ENCODE assay signal across 2 cellular contexts in the genomic region with DNA sequence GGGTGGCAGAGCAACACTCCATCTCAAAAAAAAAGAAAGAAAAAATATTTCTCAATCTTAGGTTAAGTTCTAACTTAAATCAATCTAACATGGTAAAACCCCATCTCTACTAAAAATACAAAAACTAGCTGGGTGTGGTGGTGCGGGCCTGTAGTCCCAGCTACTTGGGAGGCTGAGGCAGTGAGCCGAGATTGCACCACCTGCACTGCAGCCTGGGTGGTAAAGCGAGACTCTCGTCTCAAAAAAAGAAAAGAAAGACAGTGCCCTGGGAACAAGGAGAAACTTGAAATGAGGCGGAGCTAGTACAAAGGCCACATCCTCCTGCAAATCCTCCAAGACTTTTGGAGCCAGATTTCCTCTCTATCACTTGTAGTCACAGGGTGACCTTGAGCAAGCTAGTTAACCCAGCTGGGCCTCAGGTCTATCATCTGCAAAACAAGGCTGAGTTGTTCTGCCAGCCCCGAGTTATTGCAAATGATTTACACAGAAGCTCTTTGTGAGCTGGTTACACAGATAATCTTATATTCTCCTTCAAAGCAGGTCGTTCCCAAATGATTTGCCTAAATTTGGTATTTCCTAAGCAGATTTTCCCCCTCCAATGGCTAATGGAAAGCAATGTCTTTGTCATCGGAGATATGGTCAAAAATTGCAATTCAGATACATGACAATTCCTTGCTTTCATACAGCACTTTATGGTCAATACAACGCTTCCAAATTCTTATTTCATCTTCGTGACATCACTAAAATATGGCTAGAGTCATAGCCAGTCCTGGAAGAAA.
TF ChIP-seq lines count a peak whose summit lies in the region.

No MANE protein-coding gene starts in this region.

TF ChIP-seq in SK-N-SH, 30 proteins besides CTCF, POLR2A, EP300 and RAD21:
- TF ChIP-seq ELF1 (IDR thresholded peaks at IDR 0.05) = no peak
- no peak for TF ChIP-seq EZH2phosphoT487 (IDR thresholded peaks at IDR 0.05; ENCODE audit: borderline replicate concordance, low read depth)
- TF ChIP-seq TAF1 (IDR thresholded peaks at IDR 0.05; ENCODE audit: borderline replicate concordance, low read depth, low read length) = no peak
- TF ChIP-seq, protein P1, sequence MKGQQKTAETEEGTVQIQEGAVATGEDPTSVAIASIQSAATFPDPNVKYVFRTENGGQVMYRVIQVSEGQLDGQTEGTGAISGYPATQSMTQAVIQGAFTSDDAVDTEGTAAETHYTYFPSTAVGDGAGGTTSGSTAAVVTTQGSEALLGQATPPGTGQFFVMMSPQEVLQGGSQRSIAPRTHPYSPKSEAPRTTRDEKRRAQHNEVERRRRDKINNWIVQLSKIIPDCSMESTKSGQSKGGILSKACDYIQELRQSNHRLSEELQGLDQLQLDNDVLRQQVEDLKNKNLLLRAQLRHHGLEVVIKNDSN (IDR thresholded peaks at IDR 0.05; ENCODE audit: borderline replicate concordance, low read depth) = no peak
- no peak for TF ChIP-seq JUND (IDR thresholded peaks at IDR 0.05)
- no peak for TF ChIP-seq YY1 (IDR thresholded peaks at IDR 0.05; ENCODE audit: low read depth)
- no peak for TF ChIP-seq NRF1 (IDR thresholded peaks at IDR 0.05; ENCODE audit: low read depth, low read length)
- no peak for TF ChIP-seq POLR2AphosphoS5 (IDR thresholded peaks at IDR 0.05; ENCODE audit: low read depth, low read length)
- no peak for TF ChIP-seq FOXM1 (IDR thresholded peaks at IDR 0.05; ENCODE audit: low read depth)
- TF ChIP-seq, protein P2, sequence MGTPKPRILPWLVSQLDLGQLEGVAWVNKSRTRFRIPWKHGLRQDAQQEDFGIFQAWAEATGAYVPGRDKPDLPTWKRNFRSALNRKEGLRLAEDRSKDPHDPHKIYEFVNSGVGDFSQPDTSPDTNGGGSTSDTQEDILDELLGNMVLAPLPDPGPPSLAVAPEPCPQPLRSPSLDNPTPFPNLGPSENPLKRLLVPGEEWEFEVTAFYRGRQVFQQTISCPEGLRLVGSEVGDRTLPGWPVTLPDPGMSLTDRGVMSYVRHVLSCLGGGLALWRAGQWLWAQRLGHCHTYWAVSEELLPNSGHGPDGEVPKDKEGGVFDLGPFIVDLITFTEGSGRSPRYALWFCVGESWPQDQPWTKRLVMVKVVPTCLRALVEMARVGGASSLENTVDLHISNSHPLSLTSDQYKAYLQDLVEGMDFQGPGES (IDR thresholded peaks at IDR 0.05; ENCODE audit: low read depth, low read length) = no peak
- no peak for TF ChIP-seq FOSL2 (IDR thresholded peaks at IDR 0.05; ENCODE audit: borderline replicate concordance, low read depth)

TF ChIP-seq in SK-N-SH treated with all-trans-retinoic acid at 6 μM for 48 hours, 23 proteins besides CTCF, POLR2A, EP300 and RAD21:
- TF ChIP-seq TCF4 (CRISPR knock-in tag; IDR thresholded peaks at IDR 0.05; ENCODE audit: borderline replicate concordance) = no peak
- no peak for TF ChIP-seq ZFP3 (CRISPR knock-in tag; IDR thresholded peaks at IDR 0.05)
- no peak for TF ChIP-seq ZNF70 (CRISPR knock-in tag; IDR thresholded peaks at IDR 0.05)
- TF ChIP-seq, protein P3, sequence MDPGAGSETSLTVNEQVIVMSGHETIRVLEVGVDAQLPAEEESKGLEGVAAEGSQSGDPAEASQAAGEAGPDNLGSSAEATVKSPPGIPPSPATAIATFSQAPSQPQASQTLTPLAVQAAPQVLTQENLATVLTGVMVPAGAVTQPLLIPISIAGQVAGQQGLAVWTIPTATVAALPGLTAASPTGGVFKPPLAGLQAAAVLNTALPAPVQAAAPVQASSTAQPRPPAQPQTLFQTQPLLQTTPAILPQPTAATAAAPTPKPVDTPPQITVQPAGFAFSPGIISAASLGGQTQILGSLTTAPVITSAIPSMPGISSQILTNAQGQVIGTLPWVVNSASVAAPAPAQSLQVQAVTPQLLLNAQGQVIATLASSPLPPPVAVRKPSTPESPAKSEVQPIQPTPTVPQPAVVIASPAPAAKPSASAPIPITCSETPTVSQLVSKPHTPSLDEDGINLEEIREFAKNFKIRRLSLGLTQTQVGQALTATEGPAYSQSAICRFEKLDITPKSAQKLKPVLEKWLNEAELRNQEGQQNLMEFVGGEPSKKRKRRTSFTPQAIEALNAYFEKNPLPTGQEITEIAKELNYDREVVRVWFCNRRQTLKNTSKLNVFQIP (CRISPR knock-in tag; IDR thresholded peaks at IDR 0.05; ENCODE audit: borderline replicate concordance, low read depth) = no peak
- no peak for TF ChIP-seq RARB (CRISPR knock-in tag; IDR thresholded peaks at IDR 0.05)
- TF ChIP-seq ISL1 (CRISPR knock-in tag; IDR thresholded peaks at IDR 0.05) = no peak
- TF ChIP-seq, protein P4, sequence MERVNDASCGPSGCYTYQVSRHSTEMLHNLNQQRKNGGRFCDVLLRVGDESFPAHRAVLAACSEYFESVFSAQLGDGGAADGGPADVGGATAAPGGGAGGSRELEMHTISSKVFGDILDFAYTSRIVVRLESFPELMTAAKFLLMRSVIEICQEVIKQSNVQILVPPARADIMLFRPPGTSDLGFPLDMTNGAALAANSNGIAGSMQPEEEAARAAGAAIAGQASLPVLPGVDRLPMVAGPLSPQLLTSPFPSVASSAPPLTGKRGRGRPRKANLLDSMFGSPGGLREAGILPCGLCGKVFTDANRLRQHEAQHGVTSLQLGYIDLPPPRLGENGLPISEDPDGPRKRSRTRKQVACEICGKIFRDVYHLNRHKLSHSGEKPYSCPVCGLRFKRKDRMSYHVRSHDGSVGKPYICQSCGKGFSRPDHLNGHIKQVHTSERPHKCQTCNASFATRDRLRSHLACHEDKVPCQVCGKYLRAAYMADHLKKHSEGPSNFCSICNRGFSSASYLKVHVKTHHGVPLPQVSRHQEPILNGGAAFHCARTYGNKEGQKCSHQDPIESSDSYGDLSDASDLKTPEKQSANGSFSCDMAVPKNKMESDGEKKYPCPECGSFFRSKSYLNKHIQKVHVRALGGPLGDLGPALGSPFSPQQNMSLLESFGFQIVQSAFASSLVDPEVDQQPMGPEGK (CRISPR knock-in tag; IDR thresholded peaks at IDR 0.05; ENCODE audit: borderline replicate concordance) = no peak
- no peak for TF ChIP-seq ZC3H10 (CRISPR knock-in tag; IDR thresholded peaks at IDR 0.05)
- TF ChIP-seq ARNTL (CRISPR knock-in tag; IDR thresholded peaks at IDR 0.05; ENCODE audit: borderline replicate concordance, low read depth) = no peak
- TF ChIP-seq, protein P5, sequence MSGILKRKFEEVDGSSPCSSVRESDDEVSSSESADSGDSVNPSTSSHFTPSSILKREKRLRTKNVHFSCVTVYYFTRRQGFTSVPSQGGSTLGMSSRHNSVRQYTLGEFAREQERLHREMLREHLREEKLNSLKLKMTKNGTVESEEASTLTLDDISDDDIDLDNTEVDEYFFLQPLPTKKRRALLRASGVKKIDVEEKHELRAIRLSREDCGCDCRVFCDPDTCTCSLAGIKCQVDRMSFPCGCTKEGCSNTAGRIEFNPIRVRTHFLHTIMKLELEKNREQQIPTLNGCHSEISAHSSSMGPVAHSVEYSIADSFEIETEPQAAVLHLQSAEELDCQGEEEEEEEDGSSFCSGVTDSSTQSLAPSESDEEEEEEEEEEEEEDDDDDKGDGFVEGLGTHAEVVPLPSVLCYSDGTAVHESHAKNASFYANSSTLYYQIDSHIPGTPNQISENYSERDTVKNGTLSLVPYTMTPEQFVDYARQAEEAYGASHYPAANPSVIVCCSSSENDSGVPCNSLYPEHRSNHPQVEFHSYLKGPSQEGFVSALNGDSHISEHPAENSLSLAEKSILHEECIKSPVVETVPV (CRISPR knock-in tag; IDR thresholded peaks at IDR 0.05) = no peak
- TF ChIP-seq, protein P6, sequence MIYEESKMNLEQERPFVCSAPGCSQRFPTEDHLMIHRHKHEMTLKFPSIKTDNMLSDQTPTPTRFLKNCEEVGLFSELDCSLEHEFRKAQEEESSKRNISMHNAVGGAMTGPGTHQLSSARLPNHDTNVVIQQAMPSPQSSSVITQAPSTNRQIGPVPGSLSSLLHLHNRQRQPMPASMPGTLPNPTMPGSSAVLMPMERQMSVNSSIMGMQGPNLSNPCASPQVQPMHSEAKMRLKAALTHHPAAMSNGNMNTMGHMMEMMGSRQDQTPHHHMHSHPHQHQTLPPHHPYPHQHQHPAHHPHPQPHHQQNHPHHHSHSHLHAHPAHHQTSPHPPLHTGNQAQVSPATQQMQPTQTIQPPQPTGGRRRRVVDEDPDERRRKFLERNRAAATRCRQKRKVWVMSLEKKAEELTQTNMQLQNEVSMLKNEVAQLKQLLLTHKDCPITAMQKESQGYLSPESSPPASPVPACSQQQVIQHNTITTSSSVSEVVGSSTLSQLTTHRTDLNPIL (CRISPR knock-in tag; IDR thresholded peaks at IDR 0.05; ENCODE audit: low read depth) = no peak
- no peak for TF ChIP-seq TOX (CRISPR knock-in tag; IDR thresholded peaks at IDR 0.05; ENCODE audit: borderline replicate concordance)
- TF ChIP-seq, protein P7, sequence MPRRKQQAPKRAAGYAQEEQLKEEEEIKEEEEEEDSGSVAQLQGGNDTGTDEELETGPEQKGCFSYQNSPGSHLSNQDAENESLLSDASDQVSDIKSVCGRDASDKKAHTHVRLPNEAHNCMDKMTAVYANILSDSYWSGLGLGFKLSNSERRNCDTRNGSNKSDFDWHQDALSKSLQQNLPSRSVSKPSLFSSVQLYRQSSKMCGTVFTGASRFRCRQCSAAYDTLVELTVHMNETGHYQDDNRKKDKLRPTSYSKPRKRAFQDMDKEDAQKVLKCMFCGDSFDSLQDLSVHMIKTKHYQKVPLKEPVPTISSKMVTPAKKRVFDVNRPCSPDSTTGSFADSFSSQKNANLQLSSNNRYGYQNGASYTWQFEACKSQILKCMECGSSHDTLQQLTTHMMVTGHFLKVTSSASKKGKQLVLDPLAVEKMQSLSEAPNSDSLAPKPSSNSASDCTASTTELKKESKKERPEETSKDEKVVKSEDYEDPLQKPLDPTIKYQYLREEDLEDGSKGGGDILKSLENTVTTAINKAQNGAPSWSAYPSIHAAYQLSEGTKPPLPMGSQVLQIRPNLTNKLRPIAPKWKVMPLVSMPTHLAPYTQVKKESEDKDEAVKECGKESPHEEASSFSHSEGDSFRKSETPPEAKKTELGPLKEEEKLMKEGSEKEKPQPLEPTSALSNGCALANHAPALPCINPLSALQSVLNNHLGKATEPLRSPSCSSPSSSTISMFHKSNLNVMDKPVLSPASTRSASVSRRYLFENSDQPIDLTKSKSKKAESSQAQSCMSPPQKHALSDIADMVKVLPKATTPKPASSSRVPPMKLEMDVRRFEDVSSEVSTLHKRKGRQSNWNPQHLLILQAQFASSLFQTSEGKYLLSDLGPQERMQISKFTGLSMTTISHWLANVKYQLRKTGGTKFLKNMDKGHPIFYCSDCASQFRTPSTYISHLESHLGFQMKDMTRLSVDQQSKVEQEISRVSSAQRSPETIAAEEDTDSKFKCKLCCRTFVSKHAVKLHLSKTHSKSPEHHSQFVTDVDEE (CRISPR knock-in tag; IDR thresholded peaks at IDR 0.05) = no peak
- no peak for TF ChIP-seq PPARA (CRISPR knock-in tag; IDR thresholded peaks at IDR 0.05; ENCODE audit: borderline replicate concordance)
- no peak for TF ChIP-seq GLIS3 (CRISPR knock-in tag; IDR thresholded peaks at IDR 0.05)
